ENCODE assay signal across 7 cellular contexts in genomic region chr20:35776513-35777101, GRCh38. TPM values are rescaled to one million over a fixed set of nuclear protein-coding genes. Genes with fewer than 3 reads are reported as not detected.
DNase-seq lines count a peak whose midpoint lies in the region; ATAC-seq and TF ChIP-seq lines count a peak whose summit lies in the region.

No MANE protein-coding gene starts in this region.

- no peak overlapping the region for H3K4me2 ChIP-seq in fibroblast of lung (ENCODE audit: extremely low read depth, insufficient read depth, low read length)

- H3K4me1 ChIP-seq in Peyer's patch (peaks cover 0 to 32% (median 7%) of the 10 kb centered on the region in 4 donors), fibroblast of lung (ENCODE audit: control insufficient read depth, extremely low read depth, insufficient read depth, low read length) (peaks cover 2% of the 10 kb centered on the region), gastrocnemius medialis (peaks cover 48 to 52% of the 10 kb centered on the region in 2 donors)

- intact Hi-C loops in gastrocnemius medialis (cut with DNase I; ENCODE audit: low total_unique reads), result no loop called here

- in situ Hi-C loops in gastrocnemius medialis (cut with MboI; ENCODE audit: low sequenced_read_pairs in 4 of 4), result no loop called here

- H4K20me1 ChIP-seq in fibroblast of lung (ENCODE audit: control insufficient read depth, extremely low read depth, insufficient read depth, low read length), result no peaks in the 10 kb centered on the region

- H3K9me3 ChIP-seq in Peyer's patch (no peaks in the 10 kb centered on the region), fibroblast of lung (ENCODE audit: control insufficient read depth, insufficient read depth, low read depth, low read length) (no peaks in the 10 kb centered on the region), gastrocnemius medialis (no peaks in the 10 kb centered on the region)

- H3K4me3 ChIP-seq in Peyer's patch (no peak overlapping the region), fibroblast of lung (replicated peaks in 1 of 4; ENCODE audit: control extremely low read depth in 1 of 4, insufficient read depth in 1 of 4, low read depth in 3 of 4, low read length in 4 of 4) (no peak overlapping the region), gastrocnemius medialis (no peak overlapping the region)

- DNase-seq in HT-29 (ENCODE audit: low spot score), result peak; percentile 52
- DNase-seq in Peyer's patch, result peak in 2 of 3 donors; percentile 25 to 57
- DNase-seq in fibroblast of lung (ENCODE audit: low read depth in 2 of 2), result peak; percentile 43 to 57
- DNase-seq in gastrocnemius medialis, result peak; percentile 81 to 90
- no peak for DNase-seq in activated CD4-positive, CD25-positive, alpha-beta regulatory T cell (lab: John Stamatoyannopoulos, UW)
- no peak for DNase-seq in GM10266 (ENCODE audit: extremely low spot score)
- no peak for DNase-seq in iPS-NIHi11 (ENCODE audit: low spot score)

- no peak for TF ChIP-seq POLR2A in Peyer's patch (IDR thresholded peaks at IDR 0.05)
- no peak for TF ChIP-seq POLR2A in gastrocnemius medialis (IDR thresholded peaks at IDR 0.05)

- H3K27ac ChIP-seq in Peyer's patch (no peak overlapping the region), fibroblast of lung (ENCODE audit: insufficient read depth, low read length) (no peak overlapping the region), gastrocnemius medialis (peak overlapping the region; percentile 85 to 95 (median 91))

- ATAC-seq in gastrocnemius medialis, result peak; percentile 51 to 71

- no peak overlapping the region for H3K9ac ChIP-seq in fibroblast of lung (ENCODE audit: insufficient read depth, low read length)

- H3K79me2 ChIP-seq in fibroblast of lung (ENCODE audit: control insufficient read depth, insufficient read depth, low read length), result peaks cover 55% of the 10 kb centered on the region

- H3K36me3 ChIP-seq in Peyer's patch, result no peaks in the 10 kb centered on the region
- no peaks in the 10 kb centered on the region for H3K36me3 ChIP-seq in fibroblast of lung (ENCODE audit: control insufficient read depth, insufficient read depth, low read length)
- no peaks in the 10 kb centered on the region for H3K36me3 ChIP-seq in gastrocnemius medialis

- H3K27me3 ChIP-seq in Peyer's patch, result no peaks in the 10 kb centered on the region
- H3K27me3 ChIP-seq in fibroblast of lung (ENCODE audit: control insufficient read depth, insufficient read depth, low read length), result no peaks in the 10 kb centered on the region
- no peaks in the 10 kb centered on the region for H3K27me3 ChIP-seq in gastrocnemius medialis

- TF ChIP-seq CTCF in Peyer's patch (IDR thresholded peaks at IDR 0.05) (no peak), fibroblast of lung (conservative IDR thresholded peaks at IDR 0.05 in 1 of 2, IDR thresholded peaks at IDR 0.05 in 1 of 2; ENCODE audit: low read depth in 1 of 2, low read length in 2 of 2) (no peak), gastrocnemius medialis (IDR thresholded peaks at IDR 0.05 in 4 of 5, conservative IDR thresholded peaks at IDR 0.05 in 1 of 5) (no peak), GM10266 (IDR thresholded peaks at IDR 0.05; ENCODE audit: control insufficient read depth, insufficient read depth, low read depth, missing control alignments) (no peak)

- no peak overlapping the region for H2AFZ ChIP-seq in fibroblast of lung (ENCODE audit: low read length)

RNA-seq across cellular contexts. Expression of gene PHF20, which starts 4.8 kb away (rescaled TPM):
- 39.0 and 47.2 TPM in 2 replicates for total RNA-seq in HT-29 (2014; rRNA removed; shearing (Covaris generic))
- total RNA-seq in Peyer's patch (10 to 100 TPM; 16.1 to 92.4 (median 29.3) TPM), fibroblast of lung (28.2 and 40.1 TPM in 2 replicates), gastrocnemius medialis (10 to 100 TPM; 72.6 to 91.9 (median 82.2) TPM)
- 31.4 and 32.5 TPM in 2 replicates for polyA plus RNA-seq in fibroblast of lung
- polyA plus RNA-seq in fibroblast of lung (2012), result 24.4 and 29.6 TPM in 2 replicates
- 49.2 and 74.5 TPM in 2 replicates for polyA minus RNA-seq in fibroblast of lung (ENCODE audit: low replicate concordance)

RNA-seq across cellular contexts. Expression of gene RBM39, which starts 34.5 kb away (rescaled TPM):
- 390 and 396 TPM in 2 replicates for total RNA-seq in HT-29 (2014; rRNA removed; shearing (Covaris generic))
- total RNA-seq in Peyer's patch, result 1,000 to 10,000 TPM in 1 of 4 donors, 100 to 1,000 TPM in 3; 347 to 1,133 (median 466) TPM
- total RNA-seq in fibroblast of lung, result 462 and 465 TPM in 2 replicates
- polyA plus RNA-seq in fibroblast of lung, result 43.1 and 57.7 TPM in 2 replicates
- polyA plus RNA-seq in fibroblast of lung (2012), result 113 and 118 TPM in 2 replicates
- 30.1 and 48.9 TPM in 2 replicates for polyA minus RNA-seq in fibroblast of lung (ENCODE audit: low replicate concordance)
- 100 to 1,000 TPM in 3 of 4 donors, 10 to 100 TPM in 1; 98.5 to 165 (median 130) TPM for total RNA-seq in gastrocnemius medialis

Comparison
In these comparisons a context has a peak if more than half of its experiments do, and no peak if none do; other contexts are left out.
1. DNase-seq: peak in HT-29 (single experiment), Peyer's patch (2 of 3), fibroblast of lung (2 of 2) and gastrocnemius medialis (2 of 2); none in activated CD4-positive, CD25-positive, alpha-beta regulatory T cell (0 of 4), GM10266 (single experiment) and iPS-NIHi11 (single experiment).
2. H3K27ac ChIP-seq: peak in gastrocnemius medialis (4 of 4); none in Peyer's patch (0 of 4) and fibroblast of lung (single experiment).